ENCODE assay signal across 8 cellular contexts in the genomic region with DNA sequence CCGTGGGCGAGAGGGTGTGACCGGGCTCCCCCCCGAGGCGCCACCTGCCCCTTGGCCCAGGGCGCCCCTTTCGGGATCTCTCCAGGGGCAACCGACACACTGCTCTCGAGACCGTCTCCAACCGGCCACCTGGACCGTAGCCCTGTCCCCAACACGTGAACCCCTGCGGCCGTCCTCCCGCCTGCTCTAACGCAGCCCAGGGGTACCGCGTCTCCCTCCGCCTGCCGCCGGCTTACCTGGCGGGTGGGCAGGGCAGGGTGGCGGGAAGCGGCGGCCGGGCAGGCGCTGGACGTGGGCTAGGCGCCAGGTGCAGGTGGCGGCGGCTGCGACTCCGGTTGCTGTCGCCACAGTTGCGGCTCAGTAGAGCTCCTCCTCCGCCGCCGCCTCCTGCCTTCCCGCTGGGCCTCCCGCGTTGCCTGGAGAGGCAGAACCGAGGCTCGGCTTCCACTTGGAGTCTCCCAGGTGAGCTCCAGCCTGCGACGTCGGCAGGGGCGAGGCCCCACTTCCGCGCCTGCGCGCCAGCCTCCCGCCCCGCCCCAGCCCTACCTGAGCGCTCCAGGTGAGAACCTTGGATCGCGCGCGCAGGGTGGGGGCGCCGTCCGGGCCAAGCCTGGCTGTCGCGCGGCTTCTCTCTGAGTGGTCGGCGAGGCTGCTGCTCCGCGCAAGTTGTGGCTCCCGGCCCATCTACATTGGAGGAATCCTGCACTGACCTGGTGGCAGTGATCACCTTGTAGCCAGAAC. TPM values are rescaled to one million over a fixed set of nuclear protein-coding genes. Genes with fewer than 3 reads are reported as not detected.
A peak's percentile ranks its signal among the peaks of the same experiment; 100 is the strongest.
DNase-seq lines count a peak whose midpoint lies in the region; ATAC-seq, FAIRE-seq and TF ChIP-seq lines count a peak whose summit lies in the region.

A gene (minus strand): TSS at position 469 of the 741 bp plus-strand sequence. CDS start 23,547 bp downstream, outside the sequence.

- no peak for TF ChIP-seq CTCF in RWPE1 (conservative IDR thresholded peaks at IDR 0.05; ENCODE audit: low read depth)
- TF ChIP-seq CTCF in GM12878 (IDR thresholded peaks at IDR 0.05 in 2 of 3, conservative IDR thresholded peaks at IDR 0.05 in 1 of 3; ENCODE audit: control insufficient read depth in 2 of 3, extremely low read depth in 1 of 3, insufficient read depth in 1 of 3, low read depth in 3 of 3, low read length in 3 of 3) = no peak

- POLR2A ChIA-PET in RWPE1 (lab: Yijun Ruan, JAX; ENCODE audit: low non-redundant PET) = interaction anchor here (0.9 kb wide), 1 partner anchor 9 kb away, joined by 3 read pairs; no protein-coding TSS in a partner anchor
- POLR2A ChIA-PET in GM12878 (lab: Charles Lee) = no interaction called here

- peak within 1 kb of the TSS; percentile 96 for H3K4me2 ChIP-seq in GM12878 (ENCODE audit: control insufficient read depth, insufficient read depth)

- TF ChIP-seq POLR2A in GM12878 (IDR thresholded peaks at IDR 0.05; ENCODE audit: low read depth, low read length) = no peak

- intact Hi-C loops in GM12878 (cut with micrococcal nuclease; ENCODE audit: unreplicated experiment) = loop anchor here (5.0 kb wide), 1 partner anchor 78 kb away; no protein-coding TSS in a partner anchor

- in situ Hi-C loops in GM12878 (cut with MboI) = no loop called here

- no peak for TF ChIP-seq RAD21 in GM12878 (IDR thresholded peaks at IDR 0.05; ENCODE audit: insufficient read depth, low read depth, low read length)

- ATAC-seq in GM19397 (IDR thresholded peaks at IDR 0.05; ENCODE audit: unreplicated experiment) (peak; percentile 42), HG03442 (IDR thresholded peaks at IDR 0.05; ENCODE audit: unreplicated experiment) (peak; percentile 26), GM12878 (peak; percentile 59)

- H3K27me3 ChIP-seq in GM12878 (replicated peaks in 1 of 2; ENCODE audit: control insufficient read depth in 2 of 2, insufficient read depth in 2 of 2, low read length in 1 of 2) = peaks cover 0 to 13% of the 10 kb centered on the region in 2 experiments; a peak in 3 of 4 replicates

- H3K79me2 ChIP-seq in GM12878 (ENCODE audit: control insufficient read depth, insufficient read depth, low read length) = no peaks in the 10 kb centered on the region

- BruUV-seq in GM12878 (replicated peaks; lab: Mats Ljungman, UMichigan) = no TSS peak

- H4K20me1 ChIP-seq in GM12878 (ENCODE audit: control insufficient read depth, insufficient read depth) = no peaks in the 10 kb centered on the region

- SMC1A ChIA-PET in GM12878 (lab: Charles Lee; ENCODE audit: uncharacterized antibody, unreplicated experiment) = interaction anchor here (1.1 to 1.7 kb wide), 4 partner anchors 18 to 199 kb away, joined by 3 to 5 read pairs (median 4); no protein-coding TSS in a partner anchor

- FAIRE-seq in GM12878 (lab: Jason Lieb, UNC) = no peak

- H3K4me3 ChIP-seq in GM12878 (peak within 1 kb of the TSS; percentile 71), iPS-18c (ENCODE audit: insufficient read depth, low read depth, low read length) (peak within 1 kb of the TSS; percentile 48), skin epidermis (peak within 1 kb of the TSS; percentile 53 to 79 (median 64))

- peak within 1 kb of the TSS; percentile 81 for H2AFZ ChIP-seq in GM12878 (ENCODE audit: control insufficient read depth, low read depth, low read length)

- H3K9me3 ChIP-seq in GM12878 (replicated peaks; ENCODE audit: control insufficient read depth, insufficient read depth, low read length) (no peaks in the 10 kb centered on the region), iPS-18c (ENCODE audit: control insufficient read depth, insufficient read depth, low read length) (no peaks in the 10 kb centered on the region)

- H3K27ac ChIP-seq in RWPE1 (no peak within 1 kb of the TSS), GM12878 (ENCODE audit: control insufficient read depth, insufficient read depth) (no peak within 1 kb of the TSS), skin epidermis (peak within 1 kb of the TSS; percentile 43 to 92 (median 80))

- RAD21 ChIA-PET in GM12878 (lab: Charles Lee; ENCODE audit: unreplicated experiment) = interaction anchor here (0.9 to 1.7 kb wide), 2 partner anchors 80 to 345 kb away, joined by 3 to 6 read pairs; no protein-coding TSS in a partner anchor

- WGBS in GM12878 (ENCODE audit: insufficient coverage, insufficient replicate concordance, low lambda C conversion rate, missing lambda C conversion rate) = under 1% methylated on average over 61 of the region's 70 CpGs

- CTCF ChIA-PET in RWPE1 (lab: Yijun Ruan, JAX) (no interaction called here), GM12878 (lab: Yijun Ruan, JAX) (interaction anchor here (1.1 to 1.2 kb wide), 2 partner anchors 77 to 263 kb away, joined by 3 to 4 read pairs; no protein-coding TSS in a partner anchor)

- H3K36me3 ChIP-seq in GM12878 (ENCODE audit: control insufficient read depth in 2 of 2, insufficient read depth in 2 of 2, low read length in 1 of 2) = no peaks in the 10 kb centered on the region

- DNase-seq in CD1c-positive myeloid dendritic cell (ENCODE audit: extremely low spot score) = peak; percentile 25
- peak; percentile 92 for DNase-seq in RWPE1 (ENCODE audit: low spot score)
- no peak for DNase-seq in GM12878 (ENCODE audit: low read depth, low spot score)
- DNase-seq in SW 1271 (lab: John Stamatoyannopoulos, UW) = no peak

- no peak for TF ChIP-seq EP300 in GM12878 (IDR thresholded peaks at IDR 0.05; ENCODE audit: borderline replicate concordance in 1 of 2, control insufficient read depth in 1 of 2, low read depth in 2 of 2, low read length in 2 of 2)

- H3K9ac ChIP-seq in GM12878 (ENCODE audit: control insufficient read depth, insufficient read depth, low read length) = no peak within 1 kb of the TSS; the same call in 1 of the 2 replicates

- peaks cover 6% of the 10 kb centered on the region for H3K4me1 ChIP-seq in GM12878 (ENCODE audit: control insufficient read depth, insufficient read depth, low read length)

TF ChIP-seq in GM12878, 131 proteins besides CTCF, POLR2A, EP300 and RAD21:
- TF ChIP-seq DPF2 (IDR thresholded peaks at IDR 0.05) = no peak
- TF ChIP-seq, protein P1, sequence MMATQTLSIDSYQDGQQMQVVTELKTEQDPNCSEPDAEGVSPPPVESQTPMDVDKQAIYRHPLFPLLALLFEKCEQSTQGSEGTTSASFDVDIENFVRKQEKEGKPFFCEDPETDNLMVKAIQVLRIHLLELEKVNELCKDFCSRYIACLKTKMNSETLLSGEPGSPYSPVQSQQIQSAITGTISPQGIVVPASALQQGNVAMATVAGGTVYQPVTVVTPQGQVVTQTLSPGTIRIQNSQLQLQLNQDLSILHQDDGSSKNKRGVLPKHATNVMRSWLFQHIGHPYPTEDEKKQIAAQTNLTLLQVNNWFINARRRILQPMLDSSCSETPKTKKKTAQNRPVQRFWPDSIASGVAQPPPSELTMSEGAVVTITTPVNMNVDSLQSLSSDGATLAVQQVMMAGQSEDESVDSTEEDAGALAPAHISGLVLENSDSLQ (IDR thresholded peaks at IDR 0.05) = no peak
- 0 out of 2 replicates have a peak, but pooled peaks have one; percentile 22 for TF ChIP-seq TCF3 (IDR thresholded peaks at IDR 0.05; ENCODE audit: borderline replicate concordance, insufficient read depth, low read depth, low read length)

RNA-seq across cellular contexts. Expression of the gene that starts here (rescaled TPM):
- total RNA-seq in GM12878 (2013; cell fraction: nucleolus; rRNA removed) = 3.0 and 5.1 TPM in 2 replicates
- total RNA-seq in GM12878 (2014; rRNA removed) (0.96 and 1.4 TPM in 2 replicates), GM12878 (2014; rRNA removed; fragmentation: Illumina TruSeq; extraction: Trizol) (1.7 and 1.9 TPM in 2 replicates), GM12878 (2021) (1.0 and 1.4 TPM in 2 replicates)
- polyA plus RNA-seq in GM12878 (2011; ENCODE audit: low read depth) = 0.45 TPM
- polyA plus RNA-seq in GM12878 (2011; rRNA removed) (1.1 and 2.6 TPM in 2 replicates), GM12878 (2014; fragmentation: Illumina TruSeq; extraction: Trizol) (1.1 and 1.7 TPM in 2 replicates), GM12878 (2014; fragmentation: Nextera tagmentation; extraction: Ambion mirVana) (under 1 TPM; 0.56 to 0.66 TPM), GM12878 (2014; rRNA removed) (0.53 and 0.67 TPM in 2 replicates), GM12878 (2016; fragmentation: Nextera tagmentation; extraction: Ambion mirVana) (1 to 10 TPM; 2.8 to 3.7 TPM)
- polyA plus RNA-seq in GM12878 (2011; cell fraction: cytosol; rRNA removed) = 0.20 and 0.39 TPM in 2 replicates
- polyA plus RNA-seq in GM12878 (2011; cell fraction: nucleus; rRNA removed) = 0.98 and 1.6 TPM in 2 replicates
- polyA plus RNA-seq in GM12878 (2012) = 0.45 and 0.91 TPM in 2 replicates
- polyA minus RNA-seq in GM12878 (2011; rRNA and poly(A)+ RNA removed) = 0.66 and 0.72 TPM in 2 replicates
- 0.62 and 0.80 TPM in 2 replicates for polyA minus RNA-seq in GM12878 (2011; cell fraction: cytosol; rRNA and poly(A)+ RNA removed)
- polyA minus RNA-seq in GM12878 (2011; cell fraction: nucleus; rRNA and poly(A)+ RNA removed) = 0.57 and 0.85 TPM in 2 replicates

Comparison
In these comparisons a context has a peak if more than half of its experiments do, and no peak if none do; other contexts are left out.
1. DNase-seq: peak in CD1c-positive myeloid dendritic cell (single experiment) and RWPE1 (single experiment); none in GM12878 (single experiment) and SW 1271 (0 of 2).
2. H3K27ac ChIP-seq: peak in skin epidermis (21 of 21); none in RWPE1 (single experiment) and GM12878 (single experiment).
3. Peak in every context shown above with its lines, with median percentiles within 50 percentile points of each other: ATAC-seq and H3K4me3 ChIP-seq.